ENCODE assay signal across 15 cellular contexts in the genomic region with DNA sequence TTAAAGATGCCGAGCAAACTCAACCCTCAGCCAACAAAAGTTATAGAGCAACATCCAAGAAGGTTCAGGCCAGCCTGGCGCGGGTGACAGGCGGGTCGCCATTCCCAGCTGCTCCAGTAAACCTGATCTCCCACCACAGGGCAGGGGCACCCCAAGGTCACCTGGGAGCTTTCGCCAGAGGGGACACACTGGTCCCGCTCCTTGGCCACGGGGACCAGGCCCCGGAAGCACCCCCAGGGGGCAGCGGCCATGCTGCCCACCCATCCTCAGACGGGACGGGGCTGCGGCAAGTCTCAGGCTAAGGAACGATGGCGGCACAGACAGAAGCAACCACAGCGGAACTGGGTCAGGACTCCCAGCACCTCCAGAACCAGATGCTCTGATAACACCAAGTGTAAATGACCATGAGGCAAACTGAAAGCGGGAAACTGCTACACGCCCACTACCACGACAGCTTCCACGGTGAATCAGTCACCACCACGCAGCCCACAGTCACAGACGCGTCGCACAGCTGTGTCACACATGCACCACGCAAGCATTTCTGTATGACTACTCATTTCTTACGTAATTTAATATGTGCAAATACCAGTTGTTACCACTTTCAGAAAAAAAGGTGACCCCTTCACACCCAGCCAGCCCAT. TPM values are rescaled to one million over a fixed set of nuclear protein-coding genes. Genes with fewer than 3 reads are reported as not detected.
DNase-seq lines count a peak whose midpoint lies in the region; ATAC-seq, FAIRE-seq and TF ChIP-seq lines count a peak whose summit lies in the region.
"Had no signal": no experiment of that assay in that cellular context is flagged by ENCODE, and none has a peak within 500 bp of the region (broad histone marks: within the 10 kb centered on the region; RNA-seq: fewer than 3 reads in every experiment).

No MANE protein-coding gene starts in this region.

- peak; percentile 29 to 35 for DNase-seq in activated CD4-positive, alpha-beta T cell treated with anti-CD3 and anti-CD28 coated beads, Interleukin-2, amount 50 U/mL, for 48 hours
- no peak for DNase-seq in activated CD4-positive, alpha-beta T cell treated with anti-CD3 and anti-CD28 coated beads for 4 hours
- DNase-seq in GM13976 (ENCODE audit: low spot score) (peak; percentile 67), GM12878 (ENCODE audit: low read depth, low spot score) (no peak), H7 (no peak), NCI-H1105 treated with DMSO at 0.1 percent for 48 hours (lab: John Stamatoyannopoulos, UW) (no peak)
- peak; percentile 59 for DNase-seq in stimulated activated CD4-positive, alpha-beta T cell treated with anti-CD3 and anti-CD28 coated beads, Interleukin-1b, Interleukin-23, amount 100 ng/mL, for 48 hours
- DNase-seq: amniotic stem cell, DMS153, islet precursor cell had no signal

- no peak for TF ChIP-seq RAD21 in GM12878 (IDR thresholded peaks at IDR 0.05; ENCODE audit: insufficient read depth, low read depth, low read length)

- SMC1A ChIA-PET in GM12878 (lab: Charles Lee; ENCODE audit: uncharacterized antibody, unreplicated experiment), result no interaction called here

- BruUV-seq in GM12878 (replicated peaks; lab: Mats Ljungman, UMichigan), result no TSS peak

- no peaks in the 10 kb centered on the region for H3K9me3 ChIP-seq in GM12878 (replicated peaks; ENCODE audit: control insufficient read depth, insufficient read depth, low read length)
- H3K9me3 ChIP-seq: A549, right atrium auricular region had no signal

- no peaks in the 10 kb centered on the region for H4K20me1 ChIP-seq in GM12878 (ENCODE audit: control insufficient read depth, insufficient read depth)

- TF ChIP-seq CTCF in GM13976 (IDR thresholded peaks at IDR 0.05; ENCODE audit: borderline replicate concordance, control extremely low read depth, extremely low read depth, insufficient read depth, missing control alignments), result no peak
- TF ChIP-seq CTCF in GM12878 (IDR thresholded peaks at IDR 0.05 in 2 of 3, conservative IDR thresholded peaks at IDR 0.05 in 1 of 3; ENCODE audit: control insufficient read depth in 2 of 3, extremely low read depth in 1 of 3, insufficient read depth in 1 of 3, low read depth in 3 of 3, low read length in 3 of 3), result no peak

- ATAC-seq in GM12878 (no peak), HG03432 (IDR thresholded peaks at IDR 0.05; ENCODE audit: unreplicated experiment) (no peak)

- peak overlapping the region; percentile 62 for H3K27ac ChIP-seq in GM12878 (ENCODE audit: control insufficient read depth, insufficient read depth)
- H3K27ac ChIP-seq: A549, right atrium auricular region had no signal

- 77% methylated on average over 26 of the region's 26 CpGs for WGBS in GM12878 (ENCODE audit: insufficient coverage, insufficient replicate concordance, low lambda C conversion rate, missing lambda C conversion rate)

- CTCF ChIA-PET in GM12878 (lab: Yijun Ruan, JAX), result interaction anchor here (0.7 kb wide), 1 partner anchor 199 kb away, joined by 3 read pairs; no protein-coding TSS in a partner anchor

- in situ Hi-C loops in GM13976 (cut with MboI; ENCODE audit: low sequenced_read_pairs, unreplicated experiment) (no loop called here), GM12878 (cut with MboI) (no loop called here)

- H3K36me3 ChIP-seq in GM12878 (ENCODE audit: control insufficient read depth in 2 of 2, insufficient read depth in 2 of 2, low read length in 1 of 2) (peaks cover 0 to 12% of the 10 kb centered on the region in 2 experiments; a peak in 3 of 4 replicates), H7 (replicated peaks; ENCODE audit: control insufficient read depth, insufficient read depth, low read length) (peaks cover 4% of the 10 kb centered on the region)

- TF ChIP-seq EP300 in GM12878 (IDR thresholded peaks at IDR 0.05; ENCODE audit: borderline replicate concordance in 1 of 2, control insufficient read depth in 1 of 2, low read depth in 2 of 2, low read length in 2 of 2), result no peak

- RAD21 ChIA-PET in GM12878 (lab: Charles Lee; ENCODE audit: unreplicated experiment), result no interaction called here

- H3K9ac ChIP-seq in GM12878 (ENCODE audit: control insufficient read depth, insufficient read depth, low read length), result peak overlapping the region; percentile 24

- no peak for FAIRE-seq in GM12878 (lab: Jason Lieb, UNC)
- FAIRE-seq: A549 had no signal

- H3K4me3 ChIP-seq in GM12878, result no peak overlapping the region
- no peak overlapping the region for H3K4me3 ChIP-seq in H7 (ENCODE audit: insufficient read depth, low read depth, low read length)
- H3K4me3 ChIP-seq: A549, dorsolateral prefrontal cortex, right atrium auricular region had no signal

- intact Hi-C loops in GM12878 (cut with micrococcal nuclease; ENCODE audit: unreplicated experiment), result no loop called here

- H3K79me2 ChIP-seq in GM12878 (ENCODE audit: control insufficient read depth, insufficient read depth, low read length), result no peaks in the 10 kb centered on the region

- POLR2A ChIA-PET in GM12878 (lab: Charles Lee), result interaction anchor here (1.1 to 1.6 kb wide), 2 partner anchors 12 to 34 kb away, joined by 3 to 4 read pairs; partner anchors contain the start of gene TELO2

- H3K27me3 ChIP-seq in GM12878 (replicated peaks in 1 of 2; ENCODE audit: control insufficient read depth in 2 of 2, insufficient read depth in 2 of 2, low read length in 1 of 2) (no peaks in the 10 kb centered on the region), H7 (ENCODE audit: control insufficient read depth, insufficient read depth, low read length) (no peaks in the 10 kb centered on the region)
- H3K27me3 ChIP-seq: dorsolateral prefrontal cortex, right atrium auricular region had no signal

- H3K4me1 ChIP-seq in GM12878 (ENCODE audit: control insufficient read depth, insufficient read depth, low read length), result peaks cover 10% of the 10 kb centered on the region
- H3K4me1 ChIP-seq: A549, right atrium auricular region had no signal

- peak overlapping the region; percentile 38 for H3K4me2 ChIP-seq in GM12878 (ENCODE audit: control insufficient read depth, insufficient read depth)
- H3K4me2 ChIP-seq: A549 had no signal

- H2AFZ ChIP-seq in GM12878 (ENCODE audit: control insufficient read depth, low read depth, low read length), result peak overlapping the region; percentile 55

- TF ChIP-seq POLR2A in GM12878 (IDR thresholded peaks at IDR 0.05; ENCODE audit: low read depth, low read length), result no peak

RNA-seq across cellular contexts. Expression of gene CCDC154, which starts 14.1 kb away (rescaled TPM):
- 0.42 and 0.46 TPM in 2 replicates for total RNA-seq in GM12878 (2013; cell fraction: nucleolus; rRNA removed)
- total RNA-seq in GM12878 (2014; rRNA removed), result 0.06 and 0.11 TPM in 2 replicates
- not detected in 2 replicates for total RNA-seq in GM12878 (2014; rRNA removed; fragmentation: Illumina TruSeq; extraction: Trizol)
- total RNA-seq in GM12878 (2021), result 0.21 and 0.26 TPM in 2 replicates
- not detected for polyA plus RNA-seq in GM12878 (2011; ENCODE audit: low read depth)
- not detected in 2 replicates for polyA plus RNA-seq in GM12878 (2011; rRNA removed)
- not detected in 2 replicates for polyA plus RNA-seq in GM12878 (2011; cell fraction: cytosol; rRNA removed)
- 0.19 and 0.37 TPM in 2 replicates for polyA plus RNA-seq in GM12878 (2011; cell fraction: nucleus; rRNA removed)
- polyA plus RNA-seq in GM12878 (2012), result 0.08 and 0.37 TPM in 2 replicates
- polyA plus RNA-seq in GM12878 (2014; fragmentation: Illumina TruSeq; extraction: Trizol), result not detected in 2 replicates
- not detected for polyA plus RNA-seq in GM12878 (2014; fragmentation: Nextera tagmentation; extraction: Ambion mirVana)
- polyA plus RNA-seq in GM12878 (2014; rRNA removed), result 0.33 TPM in 1 of 2 replicates, not detected in the other
- under 1 TPM in 1 of 2 experiments, not detected in 1; 0.25 TPM for polyA plus RNA-seq in GM12878 (2016; fragmentation: Nextera tagmentation; extraction: Ambion mirVana)
- polyA minus RNA-seq in GM12878 (2011; rRNA and poly(A)+ RNA removed), result not detected in 2 replicates
- polyA minus RNA-seq in GM12878 (2011; cell fraction: cytosol; rRNA and poly(A)+ RNA removed), result not detected in 2 replicates
- polyA minus RNA-seq in GM12878 (2011; cell fraction: nucleus; rRNA and poly(A)+ RNA removed), result not detected in 2 replicates
- total RNA-seq in H7 (2014; rRNA removed; shearing (Covaris generic)), result 0.11 TPM in 1 of 2 replicates, not detected in the other
- total RNA-seq: right atrium auricular region had no signal

RNA-seq across cellular contexts. Expression of gene CLCN7, which starts 16.4 kb away (rescaled TPM):
- total RNA-seq in GM12878 (2013; cell fraction: nucleolus; rRNA removed), result 111 TPM in 2 replicates
- total RNA-seq in GM12878 (2014; rRNA removed) (21.3 and 27.1 TPM in 2 replicates), GM12878 (2014; rRNA removed; fragmentation: Illumina TruSeq; extraction: Trizol) (7.7 and 7.8 TPM in 2 replicates), GM12878 (2021) (56.3 and 62.5 TPM in 2 replicates)
- polyA plus RNA-seq in GM12878 (2011; ENCODE audit: low read depth), result 18.9 TPM
- polyA plus RNA-seq in GM12878 (2011; rRNA removed) (5.0 and 12.8 TPM in 2 replicates), GM12878 (2014; fragmentation: Illumina TruSeq; extraction: Trizol) (2.7 and 11.6 TPM in 2 replicates), GM12878 (2014; fragmentation: Nextera tagmentation; extraction: Ambion mirVana) (under 1 TPM; 0.04 to 0.18 TPM), GM12878 (2014; rRNA removed) (61.6 and 64.5 TPM in 2 replicates), GM12878 (2016; fragmentation: Nextera tagmentation; extraction: Ambion mirVana) (10 to 100 TPM; 36.7 to 38.0 TPM)
- polyA plus RNA-seq in GM12878 (2011; cell fraction: cytosol; rRNA removed), result 12.9 and 20.6 TPM in 2 replicates
- polyA plus RNA-seq in GM12878 (2011; cell fraction: nucleus; rRNA removed), result 292 and 389 TPM in 2 replicates
- 50.7 and 52.0 TPM in 2 replicates for polyA plus RNA-seq in GM12878 (2012)
- 17.0 and 18.1 TPM in 2 replicates for polyA minus RNA-seq in GM12878 (2011; rRNA and poly(A)+ RNA removed)
- polyA minus RNA-seq in GM12878 (2011; cell fraction: cytosol; rRNA and poly(A)+ RNA removed), result 5.7 and 7.2 TPM in 2 replicates
- polyA minus RNA-seq in GM12878 (2011; cell fraction: nucleus; rRNA and poly(A)+ RNA removed), result 47.1 and 65.3 TPM in 2 replicates
- total RNA-seq in H7 (2014; rRNA removed; shearing (Covaris generic)), result 39.1 and 42.6 TPM in 2 replicates

RNA-seq across cellular contexts. Expression of gene PERCC1, which starts 27.6 kb away (rescaled TPM):
- total RNA-seq in GM12878 (2013; cell fraction: nucleolus; rRNA removed), result not detected in 2 replicates
- not detected in 2 replicates for total RNA-seq in GM12878 (2014; rRNA removed)
- not detected in 2 replicates for total RNA-seq in GM12878 (2014; rRNA removed; fragmentation: Illumina TruSeq; extraction: Trizol)
- not detected in 2 replicates for total RNA-seq in GM12878 (2021)
- not detected for polyA plus RNA-seq in GM12878 (2011; ENCODE audit: low read depth)
- polyA plus RNA-seq in GM12878 (2011; rRNA removed), result not detected in 2 replicates
- polyA plus RNA-seq in GM12878 (2011; cell fraction: cytosol; rRNA removed), result not detected in 2 replicates
- polyA plus RNA-seq in GM12878 (2011; cell fraction: nucleus; rRNA removed), result not detected in 2 replicates
- not detected in 2 replicates for polyA plus RNA-seq in GM12878 (2012)
- not detected in 2 replicates for polyA plus RNA-seq in GM12878 (2014; fragmentation: Illumina TruSeq; extraction: Trizol)
- polyA plus RNA-seq in GM12878 (2014; fragmentation: Nextera tagmentation; extraction: Ambion mirVana), result not detected
- not detected in 2 replicates for polyA plus RNA-seq in GM12878 (2014; rRNA removed)
- not detected for polyA plus RNA-seq in GM12878 (2016; fragmentation: Nextera tagmentation; extraction: Ambion mirVana)
- polyA minus RNA-seq in GM12878 (2011; rRNA and poly(A)+ RNA removed), result not detected in 2 replicates
- polyA minus RNA-seq in GM12878 (2011; cell fraction: cytosol; rRNA and poly(A)+ RNA removed), result not detected in 2 replicates
- polyA minus RNA-seq in GM12878 (2011; cell fraction: nucleus; rRNA and poly(A)+ RNA removed), result not detected in 2 replicates
- not detected in 2 replicates for total RNA-seq in H7 (2014; rRNA removed; shearing (Covaris generic))
- total RNA-seq: right atrium auricular region, urinary bladder had no signal
- polyA plus RNA-seq: A549, urinary bladder had no signal

RNA-seq across cellular contexts. Expression of gene PTX4, which starts 30.3 kb away (rescaled TPM):
- not detected in 2 replicates for total RNA-seq in GM12878 (2013; cell fraction: nucleolus; rRNA removed)
- total RNA-seq in GM12878 (2014; rRNA removed) (not detected in 2 replicates), GM12878 (2014; rRNA removed; fragmentation: Illumina TruSeq; extraction: Trizol) (not detected in 2 replicates), GM12878 (2021) (not detected in 2 replicates)
- not detected for polyA plus RNA-seq in GM12878 (2011; ENCODE audit: low read depth)
- polyA plus RNA-seq in GM12878 (2011; rRNA removed) (not detected in 2 replicates), GM12878 (2014; fragmentation: Illumina TruSeq; extraction: Trizol) (not detected in 2 replicates), GM12878 (2014; fragmentation: Nextera tagmentation; extraction: Ambion mirVana) (not detected), GM12878 (2014; rRNA removed) (0.20 TPM in 1 of 2 replicates, not detected in the other), GM12878 (2016; fragmentation: Nextera tagmentation; extraction: Ambion mirVana) (not detected)
- not detected in 2 replicates for polyA plus RNA-seq in GM12878 (2011; cell fraction: cytosol; rRNA removed)
- polyA plus RNA-seq in GM12878 (2011; cell fraction: nucleus; rRNA removed), result not detected in 2 replicates
- not detected in 2 replicates for polyA plus RNA-seq in GM12878 (2012)
- not detected in 2 replicates for polyA minus RNA-seq in GM12878 (2011; rRNA and poly(A)+ RNA removed)
- polyA minus RNA-seq in GM12878 (2011; cell fraction: cytosol; rRNA and poly(A)+ RNA removed), result not detected in 2 replicates
- polyA minus RNA-seq in GM12878 (2011; cell fraction: nucleus; rRNA and poly(A)+ RNA removed), result not detected in 2 replicates
- total RNA-seq in H7 (2014; rRNA removed; shearing (Covaris generic)), result not detected in 2 replicates
- total RNA-seq: urinary bladder had no signal
- polyA plus RNA-seq: A549 had no signal

RNA-seq across cellular contexts. Expression of gene TELO2, which starts 34.7 kb away (rescaled TPM):
- 39.3 and 46.2 TPM in 2 replicates for total RNA-seq in GM12878 (2013; cell fraction: nucleolus; rRNA removed)
- total RNA-seq in GM12878 (2014; rRNA removed), result 21.5 and 25.2 TPM in 2 replicates
- 7.1 and 8.2 TPM in 2 replicates for total RNA-seq in GM12878 (2014; rRNA removed; fragmentation: Illumina TruSeq; extraction: Trizol)
- 60.0 and 72.8 TPM in 2 replicates for total RNA-seq in GM12878 (2021)
- polyA plus RNA-seq in GM12878 (2011; ENCODE audit: low read depth), result 7.7 TPM
- polyA plus RNA-seq in GM12878 (2011; rRNA removed), result 5.2 and 11.9 TPM in 2 replicates
- polyA plus RNA-seq in GM12878 (2011; cell fraction: cytosol; rRNA removed), result 18.2 and 37.3 TPM in 2 replicates
- polyA plus RNA-seq in GM12878 (2011; cell fraction: nucleus; rRNA removed), result 386 and 553 TPM in 2 replicates
- 28.0 and 32.9 TPM in 2 replicates for polyA plus RNA-seq in GM12878 (2012)
- polyA plus RNA-seq in GM12878 (2014; fragmentation: Illumina TruSeq; extraction: Trizol), result 0.68 and 5.0 TPM in 2 replicates
- polyA plus RNA-seq in GM12878 (2014; fragmentation: Nextera tagmentation; extraction: Ambion mirVana), result 1 to 10 TPM in 1 of 2 experiments, under 1 TPM in 1; 0.55 to 2.4 TPM
- polyA plus RNA-seq in GM12878 (2014; rRNA removed), result 56.4 and 83.7 TPM in 2 replicates
- 10 to 100 TPM; 57.8 to 69.1 TPM for polyA plus RNA-seq in GM12878 (2016; fragmentation: Nextera tagmentation; extraction: Ambion mirVana)
- polyA minus RNA-seq in GM12878 (2011; rRNA and poly(A)+ RNA removed), result 3.3 and 9.1 TPM in 2 replicates
- 7.0 and 7.6 TPM in 2 replicates for polyA minus RNA-seq in GM12878 (2011; cell fraction: cytosol; rRNA and poly(A)+ RNA removed)
- polyA minus RNA-seq in GM12878 (2011; cell fraction: nucleus; rRNA and poly(A)+ RNA removed), result 24.1 and 45.8 TPM in 2 replicates
- 50.2 and 60.3 TPM in 2 replicates for total RNA-seq in H7 (2014; rRNA removed; shearing (Covaris generic))

Comparison
In these comparisons a context has a peak if more than half of its experiments do, and no peak if none do; other contexts are left out.
1. DNase-seq: peak in activated CD4-positive, alpha-beta T cell treated with anti-CD3 and anti-CD28 coated beads, Interleukin-2, amount 50 U/mL, for 48 hours (2 of 2), GM13976 (single experiment) and stimulated activated CD4-positive, alpha-beta T cell treated with anti-CD3 and anti-CD28 coated beads, Interleukin-1b, Interleukin-23, amount 100 ng/mL, for 48 hours (single experiment); none in activated CD4-positive, alpha-beta T cell treated with anti-CD3 and anti-CD28 coated beads for 4 hours (0 of 2), GM12878 (single experiment), H7 (single experiment) and NCI-H1105 treated with DMSO at 0.1 percent for 48 hours (single experiment).